In the genomic region with DNA sequence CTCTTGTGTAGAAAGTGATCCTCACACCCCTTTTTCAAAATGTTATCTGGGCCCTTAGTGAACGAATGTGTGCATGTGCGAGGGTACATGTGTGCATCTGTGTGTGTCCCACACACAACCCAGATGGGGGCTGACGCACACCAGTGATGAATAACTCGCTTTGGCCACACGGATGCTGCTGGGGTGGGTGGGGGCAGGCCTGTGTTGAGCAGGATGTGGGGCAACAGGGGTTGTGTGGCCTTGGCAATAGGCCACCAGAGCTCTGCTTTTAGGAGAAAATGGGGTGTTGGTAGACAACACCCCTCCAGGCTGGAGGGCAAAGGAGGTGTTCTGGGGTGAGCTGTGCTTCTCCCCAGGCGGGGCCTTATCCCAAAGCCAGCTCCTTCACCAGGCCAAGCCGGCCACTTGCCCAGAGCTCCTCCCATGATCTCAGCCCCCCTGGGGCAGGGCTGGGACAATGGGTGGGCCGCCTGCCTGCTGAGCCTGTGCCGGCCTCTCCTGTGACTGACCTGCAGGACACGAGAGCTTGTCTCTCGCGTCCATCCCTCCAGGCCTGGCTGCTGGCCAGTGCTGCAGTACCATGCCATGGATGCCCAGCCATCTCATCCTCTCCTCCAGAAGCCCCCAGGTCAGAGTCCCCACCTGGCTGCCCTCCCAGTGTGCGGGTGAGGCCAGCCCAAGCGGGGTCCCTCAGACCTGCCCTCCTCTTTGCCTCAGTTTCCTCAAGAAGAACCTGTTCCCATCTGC, we compare ENCODE assay signal across 8 cellular contexts. TPM values are rescaled to one million over a fixed set of nuclear protein-coding genes. Genes with fewer than 3 reads are reported as not detected.
DNase-seq lines count a peak whose midpoint lies in the region; ATAC-seq and TF ChIP-seq lines count a peak whose summit lies in the region.

No MANE protein-coding gene starts in this region.

- H3K27me3 Mint-ChIP-seq in T-helper 17 cell: no peaks in the 10 kb centered on the region

- H3K36me3 Mint-ChIP-seq in T-helper 17 cell (ENCODE audit: low read depth): no peaks in the 10 kb centered on the region

- ATAC-seq in T-helper 17 cell (no peak), HG03442 (IDR thresholded peaks at IDR 0.05; ENCODE audit: unreplicated experiment) (no peak)

- H3K4me3 ChIP-seq in fibroblast of villous mesenchyme (ENCODE audit: low read depth, low read length): peak overlapping the region; percentile 87
- peak overlapping the region; percentile 81 for H3K4me3 ChIP-seq in skeletal muscle cell (ENCODE audit: low read depth, low read length)

- DNase-seq in EH (ENCODE audit: low read depth) (peak; percentile 78), T-helper 17 cell (no peak), fibroblast of villous mesenchyme (ENCODE audit: low read depth) (peak; percentile 38), skeletal muscle cell (ENCODE audit: low read depth) (no peak), putamen (ENCODE audit: low spot score) (no peak), midbrain (lab: John Stamatoyannopoulos, UW) (no peak), DMS 273 (lab: John Stamatoyannopoulos, UW; ENCODE audit: unreplicated experiment) (no peak)

- H3K4me1 Mint-ChIP-seq in T-helper 17 cell: peaks cover 13% of the 10 kb centered on the region

- TF ChIP-seq CTCF in fibroblast of villous mesenchyme (IDR thresholded peaks at IDR 0.05; ENCODE audit: insufficient read depth, low read depth, low read length): no peak

- peak overlapping the region; percentile 7 for H3K4me3 Mint-ChIP-seq in T-helper 17 cell

- H3K27ac Mint-ChIP-seq in T-helper 17 cell: no peak overlapping the region

- H3K9me3 ChIP-seq in T-helper 17 cell (ENCODE audit: control insufficient read depth, low read length, poor library complexity, severe bottlenecking): no peaks in the 10 kb centered on the region

RNA-seq across cellular contexts. Expression of a gene that starts 1.7 kb away (rescaled TPM):
- 1 to 10 TPM; 1.2 to 5.0 TPM for total RNA-seq in T-helper 17 cell
- 201 and 214 TPM in 2 replicates for total RNA-seq in fibroblast of villous mesenchyme

RNA-seq across cellular contexts. Expression of a gene that starts 25.2 kb away (rescaled TPM):
- total RNA-seq in T-helper 17 cell: 10 to 100 TPM; 32.0 to 40.1 TPM
- 4.5 and 4.7 TPM in 2 replicates for total RNA-seq in fibroblast of villous mesenchyme

RNA-seq across cellular contexts. Expression of a gene that starts 25.6 kb away (rescaled TPM):
- 10 to 100 TPM in 1 of 2 donors, 1 to 10 TPM in 1; 6.8 to 16.2 TPM for total RNA-seq in T-helper 17 cell
- 283 and 383 TPM in 2 replicates for total RNA-seq in fibroblast of villous mesenchyme

RNA-seq across cellular contexts. Expression of a gene that starts 37.8 kb away (rescaled TPM):
- 1 to 10 TPM; 5.1 to 8.0 TPM for total RNA-seq in T-helper 17 cell
- 2.6 TPM in 2 replicates for total RNA-seq in fibroblast of villous mesenchyme

RNA-seq across cellular contexts. Expression of a gene that starts 45.0 kb away (rescaled TPM):
- total RNA-seq in T-helper 17 cell: 10 to 100 TPM; 58.6 to 66.9 TPM
- total RNA-seq in fibroblast of villous mesenchyme: 56.0 and 56.1 TPM in 2 replicates

Comparison
In these comparisons a context has a peak if more than half of its experiments do, and no peak if none do; other contexts are left out.
1. DNase-seq: peak in EH (single experiment) and fibroblast of villous mesenchyme (single experiment); none in T-helper 17 cell (0 of 3), skeletal muscle cell (single experiment), putamen (single experiment), midbrain (single experiment) and DMS 273 (single experiment).
2. RNA of a gene that starts 1.7 kb away (total RNA-seq): 201 to 214 TPM in fibroblast of villous mesenchyme; 1.2 to 5.0 TPM in T-helper 17 cell; every median in the first group is over 10 times any median in the second.
3. RNA of a gene that starts 25.6 kb away (total RNA-seq): 283 to 383 TPM in fibroblast of villous mesenchyme; 6.8 to 16.2 TPM in T-helper 17 cell; every median in the first group is over 10 times any median in the second.